14 cellular contexts compared by ENCODE assay signal in the genomic region with DNA sequence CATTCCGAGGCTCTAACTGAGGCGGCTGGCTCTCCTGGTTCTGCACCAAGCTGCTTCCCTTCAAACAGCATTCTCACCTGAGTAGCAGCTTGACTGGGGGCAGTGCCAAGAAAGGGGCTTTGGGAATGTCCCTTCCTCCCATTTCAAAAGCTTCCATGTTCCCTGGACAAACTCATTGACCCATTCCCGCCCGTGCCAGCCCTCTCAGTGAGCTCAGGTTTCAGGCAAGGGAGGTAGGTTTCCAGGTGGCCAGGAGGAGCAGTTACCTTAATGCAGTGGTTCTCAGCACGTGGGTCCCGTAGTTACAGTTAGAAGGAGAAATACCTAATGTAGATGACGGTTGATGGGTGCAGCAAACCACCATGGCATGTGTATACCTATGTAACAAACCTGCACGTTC.
"Had no signal": no experiment of that assay in that cellular context is flagged by ENCODE, and none has a peak within 500 bp of the region (broad histone marks: within the 10 kb centered on the region; RNA-seq: fewer than 3 reads in every experiment).

No MANE protein-coding gene starts in this region.

- H3K9me3 ChIP-seq: ascending aorta, esophagus muscularis mucosa, sigmoid colon, transverse colon had no signal

- ATAC-seq: activated CD4-positive, alpha-beta T cell treated with anti-CD3 and anti-CD28 coated beads for 36 hours; activated CD8-positive, alpha-beta T cell treated with anti-CD3 and anti-CD28 coated beads for 36 hours; activated naive CD8-positive, alpha-beta T cell treated with anti-CD3 and anti-CD28 coated beads, Interleukin-2, amount 50 U/mL, for 24 hours; left colon; natural killer cell treated with Interleukin-12 subunit alpha and Interleukin-12 subunit beta and Interleukin-15 and Interleukin-18, amount 100 ng/mL, for 72 hours; stimulated activated naive B cell treated with anti-CD40 and anti-IgM and Interleukin-4, amounts not matched to agents 10 μg/mL and 1 μg/mL and 100 μg/mL, for 72 hours had no signal

- H3K4me3 ChIP-seq: ascending aorta, esophagus muscularis mucosa, sigmoid colon, transverse colon had no signal

- H3K27ac ChIP-seq: ascending aorta, esophagus muscularis mucosa, sigmoid colon, transverse colon had no signal

- H3K36me3 ChIP-seq: ascending aorta, esophagus muscularis mucosa, sigmoid colon, transverse colon had no signal

- H3K4me1 ChIP-seq: ascending aorta, transverse colon had no signal

- H3K27me3 ChIP-seq: ascending aorta, esophagus muscularis mucosa, sigmoid colon, transverse colon had no signal

- DNase-seq: activated CD4-positive, alpha-beta T cell treated with anti-CD3 and anti-CD28 coated beads for 36 hours; activated CD8-positive, alpha-beta memory T cell treated with anti-CD3 and anti-CD28 coated beads, Interleukin-2, amount 50 U/mL, for 48 hours; activated CD8-positive, alpha-beta T cell treated with anti-CD3 and anti-CD28 coated beads for 36 hours; activated naive CD4-positive, alpha-beta T cell; activated naive CD8-positive, alpha-beta T cell treated with anti-CD3 and anti-CD28 coated beads, Interleukin-2, amount 50 U/mL, for 24 hours; left colon; sigmoid colon; stimulated activated CD4-positive, alpha-beta T cell treated with anti-CD3 and anti-CD28 coated beads, Interleukin-2, amount 100 ng/mL, for 24 hours; stimulated activated naive B cell treated with anti-CD40 and anti-IgM and Interleukin-4, amounts not matched to agents 10 μg/mL and 1 μg/mL and 100 μg/mL, for 72 hours; T-helper 9 cell; transverse colon had no signal
